8 cellular contexts compared by ENCODE assay signal in the genomic region with DNA sequence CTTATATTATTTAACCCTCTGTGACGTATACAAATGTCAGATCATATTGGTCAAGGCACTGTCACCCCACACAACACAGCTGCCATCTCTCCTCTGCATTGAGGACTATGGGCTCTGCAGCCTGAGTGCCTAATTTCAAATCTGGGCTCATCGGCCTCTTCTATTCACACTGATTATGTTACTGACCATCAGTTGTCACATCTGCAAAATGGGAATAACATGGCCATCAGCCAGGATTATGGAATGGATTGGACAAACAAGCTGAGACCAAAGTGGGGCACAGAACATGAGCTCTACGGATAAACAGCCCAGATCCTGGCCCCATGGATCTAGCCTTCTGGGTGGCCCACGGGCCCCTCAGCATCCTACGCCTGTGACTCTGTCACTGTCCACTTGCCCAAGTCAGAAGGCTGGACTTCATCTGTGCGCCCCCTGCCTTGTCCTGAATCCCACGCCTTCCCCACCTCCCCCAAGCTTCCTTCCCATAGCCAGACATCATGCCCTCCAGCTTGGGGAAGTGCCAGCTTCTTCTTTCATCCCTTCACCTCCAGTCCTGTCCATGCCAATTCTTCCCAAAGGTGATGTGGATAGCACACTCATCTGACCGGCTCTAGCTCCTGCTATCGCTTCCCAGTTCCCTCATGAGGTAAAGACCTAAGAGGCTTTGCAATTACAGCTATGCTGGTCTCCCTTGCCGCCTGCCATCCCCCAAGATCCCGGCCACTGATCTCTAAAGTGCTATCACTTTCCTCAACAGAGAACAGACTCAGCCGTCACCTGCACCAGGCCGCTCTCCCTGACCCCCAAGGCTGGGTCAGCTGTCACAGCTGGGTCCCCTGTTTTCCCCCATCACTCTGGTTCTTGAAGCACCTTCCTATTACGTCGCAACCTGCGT. TPM values are rescaled to one million over a fixed set of nuclear protein-coding genes. Genes with fewer than 3 reads are reported as not detected.
DNase-seq lines count a peak whose midpoint lies in the region; ATAC-seq and TF ChIP-seq lines count a peak whose summit lies in the region.

No MANE protein-coding gene starts in this region.

- H3K36me3 ChIP-seq in body of pancreas (replicated peaks in 1 of 2; ENCODE audit: insufficient read depth in 1 of 2, low read depth in 2 of 2) = peaks cover 0 to 5% of the 10 kb centered on the region in 2 donors
- H3K36me3 ChIP-seq in mesodermal cell (ENCODE audit: control insufficient read depth, insufficient read depth, low read length) = peaks cover 40% of the 10 kb centered on the region
- H3K36me3 ChIP-seq in aorta (ENCODE audit: control insufficient read depth in 1 of 2, insufficient read depth in 2 of 2, low read length in 1 of 2) = peaks cover 2 to 3% of the 10 kb centered on the region in 2 donors

- no peak for ATAC-seq in stimulated activated naive CD8-positive, alpha-beta T cell treated with anti-CD3 and anti-CD28 coated beads, Interleukin-15, Interleukin-2, amounts not matched to agents 100 U/mL and 50 U/mL, for 24 hours
- ATAC-seq in body of pancreas (no peak), aorta (ENCODE audit: low FRiP score) (no peak), HG03095 (IDR thresholded peaks at IDR 0.05; ENCODE audit: unreplicated experiment) (no peak)

- H3K4me1 ChIP-seq in body of pancreas (peaks cover 27% of the 10 kb centered on the region), mesodermal cell (ENCODE audit: control insufficient read depth, insufficient read depth, low read length, poor library complexity, severe bottlenecking) (peaks cover 6% of the 10 kb centered on the region), aorta (ENCODE audit: control insufficient read depth in 1 of 2, insufficient read depth in 2 of 2, low read length in 2 of 2) (no peaks in the 10 kb centered on the region)

- 19 to 22% methylated on average over 16 of the region's 16 CpGs for WGBS in body of pancreas, 2 donors
- 31 to 38% methylated on average over 14 to 16 of the region's 16 CpGs for WGBS in mesodermal cell (ENCODE audit: insufficient coverage in 2 of 2), 2 experiments
- 33% methylated on average over 16 of the region's 16 CpGs for WGBS in aorta, 2 donors

- H3K4me3 ChIP-seq in body of pancreas = peak overlapping the region; percentile 77 to 97
- peak overlapping the region; percentile 94 for H3K4me3 ChIP-seq in mesodermal cell (ENCODE audit: extremely low read depth, insufficient read depth, low read length, poor library complexity, severe bottlenecking)
- peak overlapping the region; percentile 14 to 80 for H3K4me3 ChIP-seq in aorta (ENCODE audit: low read length in 2 of 2)

- DNase-seq in stimulated activated naive CD8-positive, alpha-beta T cell treated with anti-CD3 and anti-CD28 coated beads, Interleukin-15, Interleukin-2, amounts not matched to agents 100 U/mL and 50 U/mL, for 24 hours = no peak
- DNase-seq in body of pancreas (no peak), aorta (no peak), DMS153 (lab: John Stamatoyannopoulos, UW) (no peak), DMS153 treated with DMSO at 0.1 percent for 48 hours (lab: John Stamatoyannopoulos, UW; ENCODE audit: unreplicated experiment) (no peak)

- no peaks in the 10 kb centered on the region for H3K9me3 Mint-ChIP-seq in stimulated activated naive CD8-positive, alpha-beta T cell treated with anti-CD3 and anti-CD28 coated beads, Interleukin-15, Interleukin-2, amounts not matched to agents 100 ng/mL and 50 ng/mL, for 24 hours

- no peak for TF ChIP-seq CTCF in body of pancreas (IDR thresholded peaks at IDR 0.05)

- peaks cover 42% of the 10 kb centered on the region for H3K36me3 Mint-ChIP-seq in stimulated activated naive CD8-positive, alpha-beta T cell treated with anti-CD3 and anti-CD28 coated beads, Interleukin-15, Interleukin-2, amounts not matched to agents 100 ng/mL and 50 ng/mL, for 24 hours (ENCODE audit: low read depth)

- peak overlapping the region; percentile 98 for H3K4me3 Mint-ChIP-seq in stimulated activated naive CD8-positive, alpha-beta T cell treated with anti-CD3 and anti-CD28 coated beads, Interleukin-15, Interleukin-2, amounts not matched to agents 100 ng/mL and 50 ng/mL, for 24 hours

- H3K27me3 ChIP-seq in body of pancreas (no peaks in the 10 kb centered on the region), aorta (ENCODE audit: control insufficient read depth in 1 of 2, insufficient read depth in 2 of 2, low read length in 1 of 2) (no peaks in the 10 kb centered on the region)

- TF ChIP-seq POLR2A in body of pancreas (IDR thresholded peaks at IDR 0.05) = no peak

- no peaks in the 10 kb centered on the region for H3K27me3 Mint-ChIP-seq in stimulated activated naive CD8-positive, alpha-beta T cell treated with anti-CD3 and anti-CD28 coated beads, Interleukin-15, Interleukin-2, amounts not matched to agents 100 ng/mL and 50 ng/mL, for 24 hours

- H3K27ac ChIP-seq in body of pancreas (peak overlapping the region; percentile 62 to 84 (median 74)), mesodermal cell (ENCODE audit: low read depth, low read length, severe bottlenecking) (no peak overlapping the region), aorta (ENCODE audit: low read depth in 1 of 2, low read length in 2 of 2) (no peak overlapping the region)

- peaks cover 43% of the 10 kb centered on the region for H3K4me1 Mint-ChIP-seq in stimulated activated naive CD8-positive, alpha-beta T cell treated with anti-CD3 and anti-CD28 coated beads, Interleukin-15, Interleukin-2, amounts not matched to agents 100 ng/mL and 50 ng/mL, for 24 hours (ENCODE audit: low read depth)

- H3K9me3 ChIP-seq in body of pancreas = no peaks in the 10 kb centered on the region
- H3K9me3 ChIP-seq in mesodermal cell (ENCODE audit: control insufficient read depth, low read length) = no peaks in the 10 kb centered on the region
- H3K9me3 ChIP-seq in aorta (ENCODE audit: control insufficient read depth, low read length) = no peaks in the 10 kb centered on the region

- intact Hi-C loops in body of pancreas (cut with DNase I) = no loop called here
- intact Hi-C loops in aorta (cut with DNase I) = no loop called here

- H3K27ac Mint-ChIP-seq in stimulated activated naive CD8-positive, alpha-beta T cell treated with anti-CD3 and anti-CD28 coated beads, Interleukin-15, Interleukin-2, amounts not matched to agents 100 ng/mL and 50 ng/mL, for 24 hours = peak overlapping the region; percentile 92

RNA-seq across cellular contexts. Expression of a gene that starts 0.9 kb away (rescaled TPM):
- 10 to 100 TPM; 25.9 to 35.6 TPM for total RNA-seq in body of pancreas
- polyA plus RNA-seq in mesodermal cell (2013, experiment 1 of 2) = 44.3 TPM
- 37.4 TPM for polyA plus RNA-seq in mesodermal cell (2013, experiment 2 of 2)
- 10 to 100 TPM; 27.2 to 31.4 TPM for total RNA-seq in aorta
- polyA plus RNA-seq in aorta = 10 to 100 TPM; 19.7 to 23.2 TPM

RNA-seq across cellular contexts. Expression of a gene that starts 5.8 kb away (rescaled TPM):
- 100 to 1,000 TPM; 298 to 388 TPM for total RNA-seq in body of pancreas
- 1,361 TPM for polyA plus RNA-seq in mesodermal cell (2013, experiment 1 of 2)
- 1,238 TPM for polyA plus RNA-seq in mesodermal cell (2013, experiment 2 of 2)
- 100 to 1,000 TPM; 649 to 778 TPM for total RNA-seq in aorta
- polyA plus RNA-seq in aorta = 100 to 1,000 TPM; 232 to 296 TPM

RNA-seq across cellular contexts. Expression of a gene that starts 13.0 kb away (rescaled TPM):
- total RNA-seq in body of pancreas = 10 to 100 TPM; 53.7 to 94.6 TPM
- polyA plus RNA-seq in mesodermal cell (2013, experiment 1 of 2) = 105 TPM
- polyA plus RNA-seq in mesodermal cell (2013, experiment 2 of 2) = 96.2 TPM
- 100 to 1,000 TPM in 1 of 2 donors, 10 to 100 TPM in 1; 80.7 to 106 TPM for total RNA-seq in aorta
- polyA plus RNA-seq in aorta = 100 to 1,000 TPM in 1 of 2 donors, 10 to 100 TPM in 1; 72.4 to 154 TPM

RNA-seq across cellular contexts. Expression of a gene that starts 13.5 kb away (rescaled TPM):
- total RNA-seq in body of pancreas = not detected
- polyA plus RNA-seq in mesodermal cell (2013, experiment 1 of 2) = 1.8 TPM
- polyA plus RNA-seq in mesodermal cell (2013, experiment 2 of 2) = 1.2 TPM
- under 1 TPM; 0.42 to 0.51 TPM for total RNA-seq in aorta
- polyA plus RNA-seq in aorta = under 1 TPM in 1 of 2 donors, not detected in 1; 0.15 TPM

RNA-seq across cellular contexts. Expression of a gene that starts 24.4 kb away (rescaled TPM):
- total RNA-seq in body of pancreas (10 to 100 TPM; 31.3 to 42.0 TPM), aorta (10 to 100 TPM; 15.3 to 15.7 TPM)
- 53.0 TPM for polyA plus RNA-seq in mesodermal cell (2013, experiment 1 of 2)
- polyA plus RNA-seq in mesodermal cell (2013, experiment 2 of 2) = 42.4 TPM
- polyA plus RNA-seq in aorta = 10 to 100 TPM; 30.9 to 40.6 TPM

Comparison
In these comparisons a context has a peak if more than half of its experiments do, and no peak if none do; other contexts are left out.
1. H3K27ac ChIP-seq: peak in body of pancreas (4 of 4); none in mesodermal cell (single experiment) and aorta (0 of 2).
2. Peak in every context shown above with its lines, with median percentiles within 50 percentile points of each other: H3K4me3 ChIP-seq.